In genomic region chr3:192915724-192916123, GRCh38 we compare ENCODE assay signal across 8 cellular contexts. TPM values are rescaled to one million over a fixed set of nuclear protein-coding genes. Genes with fewer than 3 reads are reported as not detected.
DNase-seq lines count a peak whose midpoint lies in the region; ATAC-seq and TF ChIP-seq lines count a peak whose summit lies in the region.

No MANE protein-coding gene starts in this region.

- DNase-seq in GM12864 (ENCODE audit: low read depth) = no peak
- peak; percentile 13 to 73 (median 45) for DNase-seq in NCI-H1417 (lab: John Stamatoyannopoulos, UW)
- no peak for DNase-seq in dorsolateral prefrontal cortex
- no peak for DNase-seq in osteoblast (ENCODE audit: insufficient read length, low spot score, missing footprints)
- no peak for DNase-seq in activated CD8-positive, alpha-beta memory T cell treated with anti-CD3 and anti-CD28 coated beads, Interleukin-2, amount 50 U/mL, for 4 hours

- peak overlapping the region; percentile 96 for H3K4me2 ChIP-seq in osteoblast (ENCODE audit: insufficient read depth, low read length)

- ATAC-seq in GM21360 (IDR thresholded peaks at IDR 0.05; ENCODE audit: unreplicated experiment) = no peak
- no peak for ATAC-seq in GM18907 (IDR thresholded peaks at IDR 0.05; ENCODE audit: unreplicated experiment)
- no peak for ATAC-seq in HG02623 (IDR thresholded peaks at IDR 0.05; ENCODE audit: unreplicated experiment)

- H3K79me2 ChIP-seq in osteoblast (ENCODE audit: insufficient read depth, low read length) = peaks cover 51% of the 10 kb centered on the region

- H3K27me3 ChIP-seq in dorsolateral prefrontal cortex = no peaks in the 10 kb centered on the region
- H3K27me3 ChIP-seq in osteoblast (ENCODE audit: insufficient read depth, low read length) = no peaks in the 10 kb centered on the region

- peaks cover 23% of the 10 kb centered on the region for H4K20me1 ChIP-seq in osteoblast (ENCODE audit: insufficient read depth, low read length)

- no peak for TF ChIP-seq CTCF in GM12864 (IDR thresholded peaks at IDR 0.05; ENCODE audit: low read depth, low read length, missing control alignments)
- no peak for TF ChIP-seq CTCF in dorsolateral prefrontal cortex (IDR thresholded peaks at IDR 0.05 in 54 of 56, conservative IDR thresholded peaks at IDR 0.05 in 2 of 56; ENCODE audit: low read depth in 1 of 56, partially characterized antibody in 56 of 56)
- TF ChIP-seq CTCF in osteoblast (IDR thresholded peaks at IDR 0.05; ENCODE audit: extremely low read depth, low read depth, low read length) = no peak

- H2AFZ ChIP-seq in osteoblast (ENCODE audit: low read length) = no peak overlapping the region

- peak overlapping the region in 1 of 59 donors; percentile 10 for H3K27ac ChIP-seq in dorsolateral prefrontal cortex
- no peak overlapping the region for H3K27ac ChIP-seq in osteoblast (ENCODE audit: low read depth, low read length)

- H3K4me3 ChIP-seq in GM12864 (ENCODE audit: low read depth, low read length) (peak overlapping the region; percentile 83), dorsolateral prefrontal cortex (peak overlapping the region in 56 of 59 donors; percentile 54 to 97 (median 83)), osteoblast (ENCODE audit: insufficient read depth, low read length) (no peak overlapping the region)

- no peaks in the 10 kb centered on the region for H3K9me3 ChIP-seq in osteoblast (ENCODE audit: low read depth, low read length)

- peaks cover 14% of the 10 kb centered on the region for H3K4me1 ChIP-seq in osteoblast (ENCODE audit: insufficient read depth, low read length)

- intact Hi-C loops in dorsolateral prefrontal cortex (cut with DNase I) = loop anchor here (2.0 to 10.0 kb wide), 6 partner anchors 98 to 677 kb away; partner anchors contain the start of genes OPA1 (in 2 of the 2) and PLAAT1 (in 1 of the 2)

- H3K36me3 ChIP-seq in osteoblast (ENCODE audit: insufficient read depth, low read length) = no peaks in the 10 kb centered on the region

RNA-seq across cellular contexts. Expression of gene MB21D2, which starts 1.9 kb away (rescaled TPM):
- total RNA-seq in dorsolateral prefrontal cortex (10 to 100 TPM in 32 of 120 experiments, 1 to 10 TPM in 88; 3.8 to 14.3 (median 8.3) TPM), osteoblast (4.7 and 6.5 TPM in 2 replicates)

Comparison
In these comparisons a context has a peak if more than half of its experiments do, and no peak if none do; other contexts are left out.
1. DNase-seq: peak in NCI-H1417 (3 of 3); none in GM12864 (single experiment), dorsolateral prefrontal cortex (0 of 10), osteoblast (single experiment) and activated CD8-positive, alpha-beta memory T cell treated with anti-CD3 and anti-CD28 coated beads, Interleukin-2, amount 50 U/mL, for 4 hours (single experiment).